8 cellular contexts compared by ENCODE assay signal in genomic region chr1:109483658-109484518, GRCh38. TPM values are rescaled to one million over a fixed set of nuclear protein-coding genes. Genes with fewer than 3 reads are reported as not detected.
A peak's percentile ranks its signal among the peaks of the same experiment; 100 is the strongest.
DNase-seq lines count a peak whose midpoint lies in the region; ATAC-seq and TF ChIP-seq lines count a peak whose summit lies in the region.

Gene ATXN7L2 (plus strand): TSS chr1:109483905. CDS start chr1:109483954, 49 bp downstream.

- DNase-seq in Caki2 (ENCODE audit: low read depth) (peak; percentile 69), NT2/D1 (ENCODE audit: low read depth, low spot score) (peak; percentile 77), endodermal cell (peak; percentile 99), midbrain (lab: John Stamatoyannopoulos, UW) (peak; percentile 92)
- DNase-seq in activated CD8-positive, alpha-beta memory T cell treated with anti-CD3 and anti-CD28 coated beads, Interleukin-2, amount 50 U/mL, for 24 hours (ENCODE audit: extremely low read depth) = peak; percentile 76
- DNase-seq in stimulated activated CD8-positive, alpha-beta memory T cell treated with anti-CD3 and anti-CD28 coated beads, Interleukin-15, amount 100 ng/mL, for 48 hours (ENCODE audit: low read depth in 2 of 2) = peak; percentile 89 to 91

- H3K4me1 ChIP-seq in HUES6 (ENCODE audit: control insufficient read depth, insufficient read depth, low read length) (peaks cover 5% of the 10 kb centered on the region), NT2/D1 (ENCODE audit: insufficient read depth, insufficient read length) (peaks cover 13% of the 10 kb centered on the region), endodermal cell (ENCODE audit: control insufficient read depth, insufficient read depth, low read length) (peaks cover 6% of the 10 kb centered on the region)

- H3K27me3 Mint-ChIP-seq in endodermal cell (ENCODE audit: insufficient read depth) = peaks cover 10% of the 10 kb centered on the region

- peak within 1 kb of the TSS; percentile 95 for H3K4me3 ChIP-seq in HUES6 (ENCODE audit: low read depth, low read length)
- peak within 1 kb of the TSS; percentile 83 for H3K4me3 ChIP-seq in NT2/D1 (ENCODE audit: insufficient read length, low read depth)
- H3K4me3 ChIP-seq in endodermal cell (ENCODE audit: low read length) = peak within 1 kb of the TSS; percentile 88

- peak within 1 kb of the TSS; percentile 92 for H3K27ac Mint-ChIP-seq in endodermal cell

- no peak for TF ChIP-seq CTCF in endodermal cell (conservative IDR thresholded peaks at IDR 0.05)

- H3K36me3 ChIP-seq in HUES6 (ENCODE audit: control insufficient read depth, insufficient read depth, low read length) = no peaks in the 10 kb centered on the region
- peaks cover 32% of the 10 kb centered on the region for H3K36me3 ChIP-seq in NT2/D1 (ENCODE audit: insufficient read depth, insufficient read length, low read length)
- no peaks in the 10 kb centered on the region for H3K36me3 ChIP-seq in endodermal cell (ENCODE audit: control insufficient read depth, insufficient read depth, low read length)

- H3K27me3 ChIP-seq in HUES6 (ENCODE audit: control insufficient read depth, insufficient read depth, low read length) (peaks cover 19% of the 10 kb centered on the region; the same call in 1 of the 2 replicates), NT2/D1 (ENCODE audit: insufficient read depth, insufficient read length) (peaks cover 9% of the 10 kb centered on the region), endodermal cell (ENCODE audit: control insufficient read depth, insufficient read depth, low read length, poor library complexity, severe bottlenecking) (peaks cover 13% of the 10 kb centered on the region)

- in situ Hi-C loops in Caki2 (cut with HindIII; ENCODE audit: low pct_unique_long_range_greater_than_20kb, low sequenced_read_pairs) = no loop called here

- H3K27ac ChIP-seq in HUES6 (ENCODE audit: low read depth, low read length) (peak within 1 kb of the TSS; percentile 99), endodermal cell (ENCODE audit: low read depth, low read length) (peak within 1 kb of the TSS; percentile 99)

- H3K9me3 ChIP-seq in HUES6 (ENCODE audit: control insufficient read depth, insufficient read depth, low read depth, low read length) = no peaks in the 10 kb centered on the region
- no peaks in the 10 kb centered on the region for H3K9me3 ChIP-seq in NT2/D1 (ENCODE audit: insufficient read depth, low read length)
- no peaks in the 10 kb centered on the region for H3K9me3 ChIP-seq in endodermal cell (ENCODE audit: control insufficient read depth, low read length)

- H3K9ac ChIP-seq in HUES6 (ENCODE audit: low read length) = peak within 1 kb of the TSS; percentile 92
- peak within 1 kb of the TSS; percentile 93 for H3K9ac ChIP-seq in NT2/D1 (ENCODE audit: insufficient read length, low read depth)
- H3K9ac ChIP-seq in endodermal cell (ENCODE audit: extremely low read depth, low read length, poor library complexity, severe bottlenecking) = peak within 1 kb of the TSS; percentile 94

- WGBS in endodermal cell (ENCODE audit: insufficient coverage in 1 of 2, insufficient read length in 1 of 2), 2 experiments = 0% methylated on average over 3 to 66 of the region's 73 CpGs

- no peaks in the 10 kb centered on the region for H3K9me3 Mint-ChIP-seq in endodermal cell

- peak; percentile 73 for ATAC-seq in GM21423 (IDR thresholded peaks at IDR 0.05; ENCODE audit: unreplicated experiment)

- peaks cover 26% of the 10 kb centered on the region for H3K4me1 Mint-ChIP-seq in endodermal cell

- H3K4me3 Mint-ChIP-seq in endodermal cell = peak within 1 kb of the TSS; percentile 81

- peaks cover 4% of the 10 kb centered on the region for H3K36me3 Mint-ChIP-seq in endodermal cell (ENCODE audit: low read depth)

RNA-seq across cellular contexts. Expression of gene ATXN7L2, which starts in this region (rescaled TPM):
- 1.5 and 2.8 TPM in 2 replicates for total RNA-seq in Caki2 (2014; rRNA removed; shearing (Covaris generic); ENCODE audit: low replicate concordance)
- 1 to 10 TPM; 5.1 to 6.1 TPM for total RNA-seq in endodermal cell
- polyA plus RNA-seq in endodermal cell (2013, experiment 1 of 2) = 13.4 TPM
- 9.5 TPM for polyA plus RNA-seq in endodermal cell (2013, experiment 2 of 2)

Comparison
In these comparisons a context has a peak if more than half of its experiments do, and no peak if none do; other contexts are left out.
1. Peak in every context shown above with its lines: DNase-seq, ATAC-seq, H3K4me3 ChIP-seq and H3K27ac ChIP-seq.